Comparison of ENCODE assay signal across 31 cellular contexts in the genomic region with DNA sequence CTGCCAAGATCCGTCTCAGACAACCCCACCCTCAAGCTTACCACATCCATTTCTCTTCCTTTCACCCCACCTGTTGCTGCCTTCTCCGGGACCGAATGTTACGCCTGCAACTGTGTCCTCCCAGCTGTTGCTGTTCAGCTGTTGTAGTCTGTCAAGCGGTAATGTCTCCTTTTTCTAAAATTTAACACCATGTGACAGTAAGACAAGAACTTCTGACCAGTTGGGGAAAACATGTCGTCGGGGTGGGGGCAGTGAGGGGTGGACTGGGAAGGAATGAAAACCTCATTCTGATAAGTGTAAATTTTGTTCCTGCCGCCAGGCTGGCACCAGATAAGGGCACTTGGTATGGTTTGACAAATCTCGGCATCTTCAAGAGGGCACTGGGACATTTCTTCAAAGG. TPM values are rescaled to one million over a fixed set of nuclear protein-coding genes. Genes with fewer than 3 reads are reported as not detected.
DNase-seq lines count a peak whose midpoint lies in the region; ATAC-seq and TF ChIP-seq lines count a peak whose summit lies in the region.
"Had no signal": no experiment of that assay in that cellular context is flagged by ENCODE, and none has a peak within 500 bp of the region (broad histone marks: within the 10 kb centered on the region; RNA-seq: fewer than 3 reads in every experiment).

No MANE protein-coding gene starts in this region.

- H3K9ac ChIP-seq in neuronal stem cell (ENCODE audit: low read depth, low read length, poor library complexity), result no peak overlapping the region

- H3K4ac ChIP-seq in neuronal stem cell (ENCODE audit: low read length), result no peak overlapping the region

- no peak overlapping the region for H4K91ac ChIP-seq in neuronal stem cell (ENCODE audit: low read depth, low read length, poor library complexity)

- H3K27me3 ChIP-seq in breast epithelium (peaks cover 0 to 3% of the 10 kb centered on the region in 2 donors), neuronal stem cell (ENCODE audit: control insufficient read depth in 3 of 3, insufficient read depth in 3 of 3, low read depth in 1 of 3, low read length in 3 of 3) (no peaks in the 10 kb centered on the region), upper lobe of left lung (peaks cover 0 to 4% (median 0%) of the 10 kb centered on the region in 4 donors), uterus (no peaks in the 10 kb centered on the region)
- H3K27me3 ChIP-seq: ovary, Peyer's patch had no signal

- H2BK5ac ChIP-seq in neuronal stem cell (ENCODE audit: low read length), result no peak overlapping the region

- POLR2A ChIA-PET in MCF 10A (lab: Yijun Ruan, JAX), result no interaction called here

- no peak for DNase-seq in breast epithelium (ENCODE audit: low spot score in 2 of 2)
- DNase-seq in MCF 10A (ENCODE audit: unreplicated experiment), result no peak
- DNase-seq in left ventricle myocardium superior, result no peak
- DNase-seq in neuronal stem cell (ENCODE audit: low spot score), result no peak
- no peak for DNase-seq in upper lobe of left lung
- no peak for DNase-seq in foreskin fibroblast
- DNase-seq in uterus, result no peak
- DNase-seq: 8988T; activated CD4-positive, alpha-beta memory T cell treated with anti-CD3 and anti-CD28 coated beads for 36 hours; activated gamma-delta T cell treated with Interleukin-2 at 50 U/mL for 16 hours; activated T-cell treated with anti-CD3 and anti-CD28 coated beads for 4 hours; adrenal gland; COR-L47; effector CD8-positive, alpha-beta T cell; EL; HCEC 1CT; NCI-H1105; NCI-H2081 treated with DMSO at 0.1 percent for 48 hours; NCI-H510A; NK-92 treated with Interleukin-12 subunit alpha and Interleukin-12 subunit beta, amount 100 ng/mL, for 24 hours; ovary; Peyer's patch; stimulated activated CD4-positive, alpha-beta T cell treated with anti-CD3 and anti-CD28 coated beads, Interleukin-4, amount 100 ng/mL, for 1 hour; stimulated activated naive CD8-positive, alpha-beta T cell treated with anti-CD3 and anti-CD28 coated beads, Interleukin-15, Interleukin-2, amounts not matched to agents 100 U/mL and 50 U/mL, for 24 hours had no signal

- no CpG with 5 or more reads among the region's 9 CpGs for WGBS in neuronal stem cell (ENCODE audit: extremely low coverage in 2 of 2, insufficient read length in 2 of 2, insufficient replicate concordance in 1 of 2), 2 donors
- WGBS in upper lobe of left lung, 2 donors, result 56 to 58% methylated on average over 9 of the region's 9 CpGs

- H3K4me3 Mint-ChIP-seq in MCF 10A (ENCODE audit: unreplicated experiment), result no peak overlapping the region
- H3K4me3 Mint-ChIP-seq: activated CD4-positive, alpha-beta memory T cell treated with anti-CD3 and anti-CD28 coated beads for 36 hours; T-helper 2 cell treated with Interferon-gamma antibody and Interleukin-4, amounts not matched to agents 5 μg/mL and 100 μg/mL, for 36 hours; type B pancreatic cell; WTC11 had no signal

- no peaks in the 10 kb centered on the region for H3K79me1 ChIP-seq in neuronal stem cell (ENCODE audit: low read depth, low read length)

- H3K36me3 ChIP-seq in breast epithelium (no peaks in the 10 kb centered on the region), neuronal stem cell (replicated peaks in 1 of 2; ENCODE audit: control insufficient read depth in 2 of 2, insufficient read depth in 2 of 2, low read length in 2 of 2) (no peaks in the 10 kb centered on the region), upper lobe of left lung (no peaks in the 10 kb centered on the region), uterus (no peaks in the 10 kb centered on the region)
- H3K36me3 ChIP-seq: adrenal gland, ovary, Peyer's patch had no signal

- no peaks in the 10 kb centered on the region for H3K4me1 Mint-ChIP-seq in MCF 10A (ENCODE audit: insufficient read depth, unreplicated experiment)

- H3K9me3 Mint-ChIP-seq in MCF 10A (ENCODE audit: unreplicated experiment), result no peaks in the 10 kb centered on the region
- H3K9me3 Mint-ChIP-seq: activated CD4-positive, alpha-beta memory T cell treated with anti-CD3 and anti-CD28 coated beads for 36 hours; T-helper 2 cell treated with Interferon-gamma antibody and Interleukin-4, amounts not matched to agents 5 μg/mL and 100 μg/mL, for 36 hours; type B pancreatic cell; WTC11 had no signal

- ATAC-seq in left ventricle myocardium superior (peak; percentile 63), upper lobe of left lung (ENCODE audit: low FRiP score in 2 of 2) (peak; percentile 32 to 60), HG02870 (IDR thresholded peaks at IDR 0.05; ENCODE audit: unreplicated experiment) (no peak)
- ATAC-seq: left lobe of liver; stimulated activated naive CD8-positive, alpha-beta T cell treated with anti-CD3 and anti-CD28 coated beads, Interleukin-15, Interleukin-2, amounts not matched to agents 100 U/mL and 50 U/mL, for 24 hours; WTC11 had no signal

- H3K4me1 ChIP-seq in breast epithelium, result no peaks in the 10 kb centered on the region
- peaks cover 9 to 23% of the 10 kb centered on the region in 2 donors for H3K4me1 ChIP-seq in neuronal stem cell (ENCODE audit: control insufficient read depth in 2 of 2, insufficient read depth in 1 of 2, low read depth in 1 of 2, low read length in 2 of 2)
- H3K4me1 ChIP-seq in upper lobe of left lung, result peaks cover 0 to 39% (median 14%) of the 10 kb centered on the region in 4 donors
- no peaks in the 10 kb centered on the region for H3K4me1 ChIP-seq in uterus
- H3K4me1 ChIP-seq: Peyer's patch had no signal

- H3K27me3 Mint-ChIP-seq in MCF 10A (ENCODE audit: insufficient read depth, unreplicated experiment), result no peaks in the 10 kb centered on the region

- peak overlapping the region; percentile 52 to 60 for H3K27ac ChIP-seq in breast epithelium
- no peak overlapping the region for H3K27ac ChIP-seq in neuronal stem cell (replicated peaks; ENCODE audit: low read length)
- peak overlapping the region; percentile 68 to 76 (median 70) for H3K27ac ChIP-seq in upper lobe of left lung
- peak overlapping the region in 1 of 2 donors; percentile 47 for H3K27ac ChIP-seq in uterus
- H3K27ac ChIP-seq: adrenal gland, SK-N-MC had no signal

- no TSS peak for BruUV-seq in MCF 10A (replicated peaks; lab: Mats Ljungman, UMichigan)

- no peak overlapping the region for H3K14ac ChIP-seq in neuronal stem cell (ENCODE audit: low read length)

- no peak overlapping the region for H3K18ac ChIP-seq in neuronal stem cell (ENCODE audit: low read length)

- no peak overlapping the region for H3K27ac Mint-ChIP-seq in MCF 10A (ENCODE audit: low read depth, unreplicated experiment)
- H3K27ac Mint-ChIP-seq: activated CD4-positive, alpha-beta memory T cell treated with anti-CD3 and anti-CD28 coated beads for 36 hours; T-helper 2 cell treated with Interferon-gamma antibody and Interleukin-4, amounts not matched to agents 5 μg/mL and 100 μg/mL, for 36 hours; type B pancreatic cell; WTC11 had no signal

- TF ChIP-seq EP300 in upper lobe of left lung (IDR thresholded peaks at IDR 0.05), result no peak

- H3K4me3 ChIP-seq in breast epithelium, result no peak overlapping the region
- no peak overlapping the region for H3K4me3 ChIP-seq in neuronal stem cell (ENCODE audit: low read length in 2 of 2)
- peak overlapping the region in 3 of 4 donors; percentile 4 to 16 (median 11) for H3K4me3 ChIP-seq in upper lobe of left lung
- H3K4me3 ChIP-seq in foreskin fibroblast (ENCODE audit: low read depth in 1 of 2, low read length in 2 of 2), result no peak overlapping the region
- no peak overlapping the region for H3K4me3 ChIP-seq in uterus
- H3K4me3 ChIP-seq: adrenal gland, ovary, Peyer's patch, SK-N-MC, smooth muscle cell had no signal

- no peak overlapping the region for H2BK120ac ChIP-seq in neuronal stem cell (ENCODE audit: low read depth, low read length)

- H3K36me3 Mint-ChIP-seq in MCF 10A (ENCODE audit: insufficient read depth, unreplicated experiment), result no peaks in the 10 kb centered on the region
- H3K36me3 Mint-ChIP-seq: activated CD4-positive, alpha-beta memory T cell treated with anti-CD3 and anti-CD28 coated beads for 36 hours; type B pancreatic cell; WTC11 had no signal

- H3K9me3 ChIP-seq in breast epithelium (no peaks in the 10 kb centered on the region), neuronal stem cell (replicated peaks in 1 of 2; ENCODE audit: control insufficient read depth in 2 of 2, insufficient read depth in 1 of 2, low read depth in 1 of 2, low read length in 2 of 2) (no peaks in the 10 kb centered on the region), upper lobe of left lung (no peaks in the 10 kb centered on the region), uterus (no peaks in the 10 kb centered on the region)
- H3K9me3 ChIP-seq: adrenal gland, ovary, Peyer's patch had no signal

- H2BK15ac ChIP-seq in neuronal stem cell (ENCODE audit: low read length), result no peak overlapping the region

- intact Hi-C loops in breast epithelium (cut with DNase I; ENCODE audit: low total_unique reads), result no loop called here
- intact Hi-C loops in MCF 10A (cut with micrococcal nuclease), result no loop called here
- intact Hi-C loops in left ventricle myocardium superior (cut with micrococcal nuclease), result no loop called here
- intact Hi-C loops in uterus (cut with DNase I; ENCODE audit: low total_unique reads), result no loop called here

- no peak overlapping the region for H2AK5ac ChIP-seq in neuronal stem cell (ENCODE audit: low read depth, low read length)

- no peak for TF ChIP-seq POLR2A in breast epithelium (IDR thresholded peaks at IDR 0.05)
- no peak for TF ChIP-seq POLR2A in upper lobe of left lung (IDR thresholded peaks at IDR 0.05)
- no peak for TF ChIP-seq POLR2A in uterus (IDR thresholded peaks at IDR 0.05)

- TF ChIP-seq CTCF in breast epithelium (IDR thresholded peaks at IDR 0.05) (no peak), MCF 10A (IDR thresholded peaks at IDR 0.05; ENCODE audit: unreplicated experiment) (no peak), upper lobe of left lung (IDR thresholded peaks at IDR 0.05) (peak in 1 of 6 experiments; percentile 39), foreskin fibroblast (IDR thresholded peaks at IDR 0.05; ENCODE audit: low read depth, low read length) (no peak), uterus (IDR thresholded peaks at IDR 0.05) (no peak)

- H4K8ac ChIP-seq in neuronal stem cell (ENCODE audit: low read depth, low read length), result no peak overlapping the region

- no peak overlapping the region for H2BK12ac ChIP-seq in neuronal stem cell (ENCODE audit: low read length)

- H3K23ac ChIP-seq in neuronal stem cell (ENCODE audit: low read depth, low read length, poor library complexity), result no peak overlapping the region

- no peak overlapping the region for H3K4me2 ChIP-seq in neuronal stem cell (ENCODE audit: insufficient read depth, low read length, poor library complexity, severe bottlenecking)
- H3K4me2 ChIP-seq: smooth muscle cell had no signal

- CTCF ChIA-PET in MCF 10A (lab: Yijun Ruan, JAX), result interaction anchor here (0.5 to 1.1 kb wide), 2 partner anchors 23 to 832 kb away, joined by 3 read pairs; no protein-coding TSS in a partner anchor

- H2AFZ ChIP-seq in neuronal stem cell (ENCODE audit: low read length), result peak overlapping the region; percentile 11

RNA-seq across cellular contexts. Expression of a gene that starts 5.2 kb away (rescaled TPM):
- total RNA-seq in breast epithelium, result 100 to 1,000 TPM in 1 of 3 donors, 10 to 100 TPM in 2; 40.0 to 178 (median 45.6) TPM
- total RNA-seq in MCF 10A (2022), result 0.07 TPM in 1 of 2 replicates, not detected in the other
- 68.3 TPM for total RNA-seq in left ventricle myocardium superior
- 32.5 TPM for polyA plus RNA-seq in neuronal stem cell (2013, experiment 1 of 2)
- 34.4 TPM for polyA plus RNA-seq in neuronal stem cell (2013, experiment 2 of 2)
- 100 to 1,000 TPM in 5 of 6 donors, 10 to 100 TPM in 1; 82.7 to 193 (median 120) TPM for total RNA-seq in upper lobe of left lung
- 10 to 100 TPM; 12.8 to 59.2 (median 44.0) TPM for total RNA-seq in uterus

Comparison
In these comparisons a context has a peak if more than half of its experiments do, and no peak if none do; other contexts are left out.
1. RNA of a gene that starts 5.2 kb away (total RNA-seq): 82.7 to 193 TPM in upper lobe of left lung, 68.3 TPM in left ventricle myocardium superior (single experiment), 12.8 to 59.2 TPM in uterus and 40.0 to 178 TPM in breast epithelium; 0.07 TPM in MCF 10A; every median in the first group is over 10 times any median in the second.
2. H3K4me3 ChIP-seq: peak in upper lobe of left lung (3 of 4); none in breast epithelium (0 of 3), neuronal stem cell (0 of 2), foreskin fibroblast (0 of 2) and uterus (0 of 2).